ENCODE assay signal across 1 cellular context in the genomic region with DNA sequence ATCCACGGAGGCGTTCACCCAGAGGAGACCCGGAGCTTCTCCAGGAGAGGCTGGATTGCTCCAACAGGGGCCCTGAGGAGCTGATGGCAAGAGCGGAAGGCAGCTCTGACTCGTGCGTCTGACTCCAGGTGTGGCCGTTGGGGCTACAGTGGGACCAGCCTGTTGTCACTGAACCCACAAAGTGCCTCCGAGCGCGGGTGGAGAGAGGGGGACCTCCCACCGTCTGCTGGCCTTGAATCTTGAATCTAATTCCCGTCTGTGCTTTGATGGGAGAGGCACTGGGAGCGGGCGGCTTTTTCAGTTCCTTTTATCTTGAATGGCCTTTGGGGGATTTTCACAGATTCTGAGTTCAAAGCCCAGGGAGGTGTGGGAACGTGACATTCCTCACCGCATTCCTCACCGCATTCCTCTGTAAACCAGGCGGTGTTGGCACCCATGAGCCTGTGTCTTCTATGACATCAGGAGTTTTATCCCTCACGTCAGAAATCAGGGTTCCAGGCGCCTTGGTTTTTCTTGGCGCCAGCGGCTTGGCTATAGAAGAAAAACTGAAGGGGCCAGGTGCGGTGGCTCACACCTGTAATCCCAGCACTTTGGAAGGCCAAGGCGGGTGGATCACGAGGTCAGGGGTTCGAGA.
A peak's percentile ranks its signal among the peaks of the same experiment; 100 is the strongest.
TF ChIP-seq lines count a peak whose summit lies in the region.

No MANE protein-coding gene starts in this region.

TF ChIP-seq in HepG2, 621 proteins besides CTCF, POLR2A, EP300 and RAD21 (continued from another document and continues in another):
- TF ChIP-seq, protein P1, sequence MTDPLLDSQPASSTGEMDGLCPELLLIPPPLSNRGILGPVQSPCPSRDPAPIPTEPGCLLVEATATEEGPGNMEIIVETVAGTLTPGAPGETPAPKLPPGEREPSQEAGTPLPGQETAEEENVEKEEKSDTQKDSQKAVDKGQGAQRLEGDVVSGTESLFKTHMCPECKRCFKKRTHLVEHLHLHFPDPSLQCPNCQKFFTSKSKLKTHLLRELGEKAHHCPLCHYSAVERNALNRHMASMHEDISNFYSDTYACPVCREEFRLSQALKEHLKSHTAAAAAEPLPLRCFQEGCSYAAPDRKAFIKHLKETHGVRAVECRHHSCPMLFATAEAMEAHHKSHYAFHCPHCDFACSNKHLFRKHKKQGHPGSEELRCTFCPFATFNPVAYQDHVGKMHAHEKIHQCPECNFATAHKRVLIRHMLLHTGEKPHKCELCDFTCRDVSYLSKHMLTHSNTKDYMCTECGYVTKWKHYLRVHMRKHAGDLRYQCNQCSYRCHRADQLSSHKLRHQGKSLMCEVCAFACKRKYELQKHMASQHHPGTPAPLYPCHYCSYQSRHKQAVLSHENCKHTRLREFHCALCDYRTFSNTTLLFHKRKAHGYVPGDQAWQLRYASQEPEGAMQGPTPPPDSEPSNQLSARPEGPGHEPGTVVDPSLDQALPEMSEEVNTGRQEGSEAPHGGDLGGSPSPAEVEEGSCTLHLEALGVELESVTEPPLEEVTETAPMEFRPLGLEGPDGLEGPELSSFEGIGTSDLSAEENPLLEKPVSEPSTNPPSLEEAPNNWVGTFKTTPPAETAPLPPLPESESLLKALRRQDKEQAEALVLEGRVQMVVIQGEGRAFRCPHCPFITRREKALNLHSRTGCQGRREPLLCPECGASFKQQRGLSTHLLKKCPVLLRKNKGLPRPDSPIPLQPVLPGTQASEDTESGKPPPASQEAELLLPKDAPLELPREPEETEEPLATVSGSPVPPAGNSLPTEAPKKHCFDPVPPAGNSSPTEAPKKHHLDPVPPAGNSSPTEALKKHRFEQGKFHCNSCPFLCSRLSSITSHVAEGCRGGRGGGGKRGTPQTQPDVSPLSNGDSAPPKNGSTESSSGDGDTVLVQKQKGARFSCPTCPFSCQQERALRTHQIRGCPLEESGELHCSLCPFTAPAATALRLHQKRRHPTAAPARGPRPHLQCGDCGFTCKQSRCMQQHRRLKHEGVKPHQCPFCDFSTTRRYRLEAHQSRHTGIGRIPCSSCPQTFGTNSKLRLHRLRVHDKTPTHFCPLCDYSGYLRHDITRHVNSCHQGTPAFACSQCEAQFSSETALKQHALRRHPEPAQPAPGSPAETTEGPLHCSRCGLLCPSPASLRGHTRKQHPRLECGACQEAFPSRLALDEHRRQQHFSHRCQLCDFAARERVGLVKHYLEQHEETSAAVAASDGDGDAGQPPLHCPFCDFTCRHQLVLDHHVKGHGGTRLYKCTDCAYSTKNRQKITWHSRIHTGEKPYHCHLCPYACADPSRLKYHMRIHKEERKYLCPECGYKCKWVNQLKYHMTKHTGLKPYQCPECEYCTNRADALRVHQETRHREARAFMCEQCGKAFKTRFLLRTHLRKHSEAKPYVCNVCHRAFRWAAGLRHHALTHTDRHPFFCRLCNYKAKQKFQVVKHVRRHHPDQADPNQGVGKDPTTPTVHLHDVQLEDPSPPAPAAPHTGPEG (CRISPR knock-in tag; IDR thresholded peaks at IDR 0.05): no peak
- TF ChIP-seq ZNF616 (CRISPR knock-in tag; IDR thresholded peaks at IDR 0.05; ENCODE audit: low read depth): no peak
- no peak for TF ChIP-seq KDM4B (CRISPR knock-in tag; IDR thresholded peaks at IDR 0.05)
- no peak for TF ChIP-seq ATRX (CRISPR knock-in tag; IDR thresholded peaks at IDR 0.05; ENCODE audit: borderline replicate concordance)
- TF ChIP-seq KLF6 (CRISPR knock-in tag; IDR thresholded peaks at IDR 0.05): no peak
- no peak for TF ChIP-seq THYN1 (CRISPR knock-in tag; IDR thresholded peaks at IDR 0.05; ENCODE audit: borderline replicate concordance, low read depth)
- no peak for TF ChIP-seq TSC22D2 (CRISPR knock-in tag; IDR thresholded peaks at IDR 0.05; ENCODE audit: borderline replicate concordance)
- TF ChIP-seq, protein P2, sequence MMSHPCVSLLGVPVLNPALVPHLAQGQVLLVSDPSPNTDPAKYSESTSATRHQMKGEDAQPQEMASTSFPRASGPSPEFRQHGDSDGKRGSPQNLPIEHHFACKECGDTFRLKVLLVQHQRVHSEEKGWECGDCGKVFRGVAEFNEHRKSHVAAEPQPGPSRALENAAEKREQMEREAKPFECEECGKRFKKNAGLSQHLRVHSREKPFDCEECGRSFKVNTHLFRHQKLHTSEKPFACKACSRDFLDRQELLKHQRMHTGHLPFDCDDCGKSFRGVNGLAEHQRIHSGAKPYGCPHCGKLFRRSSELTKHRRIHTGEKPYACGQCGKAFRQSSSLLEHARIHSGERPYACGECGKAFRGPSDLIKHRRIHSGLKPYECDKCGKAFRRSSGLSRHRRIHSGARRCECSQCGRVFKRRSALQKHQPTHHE (CRISPR knock-in tag; IDR thresholded peaks at IDR 0.05; ENCODE audit: borderline replicate concordance): no peak
- no peak for TF ChIP-seq NFE2 (CRISPR knock-in tag; IDR thresholded peaks at IDR 0.05)
- peak; percentile 56 for TF ChIP-seq BCL6 (CRISPR knock-in tag; IDR thresholded peaks at IDR 0.05)
- TF ChIP-seq YY1 (IDR thresholded peaks at IDR 0.05; ENCODE audit: insufficient read depth, insufficient replicate concordance, low read depth, low read length): no peak
- TF ChIP-seq NFIC (IDR thresholded peaks at IDR 0.05; ENCODE audit: low read length): 0 out of 2 replicates have a peak, but pooled peaks have one; percentile 33
- no peak for TF ChIP-seq ZKSCAN1 (IDR thresholded peaks at IDR 0.05; ENCODE audit: low read length)
- TF ChIP-seq SRSF4 (IDR thresholded peaks at IDR 0.05; ENCODE audit: low read depth, low read length, poor library complexity, severe bottlenecking): no peak
- TF ChIP-seq, protein P3, sequence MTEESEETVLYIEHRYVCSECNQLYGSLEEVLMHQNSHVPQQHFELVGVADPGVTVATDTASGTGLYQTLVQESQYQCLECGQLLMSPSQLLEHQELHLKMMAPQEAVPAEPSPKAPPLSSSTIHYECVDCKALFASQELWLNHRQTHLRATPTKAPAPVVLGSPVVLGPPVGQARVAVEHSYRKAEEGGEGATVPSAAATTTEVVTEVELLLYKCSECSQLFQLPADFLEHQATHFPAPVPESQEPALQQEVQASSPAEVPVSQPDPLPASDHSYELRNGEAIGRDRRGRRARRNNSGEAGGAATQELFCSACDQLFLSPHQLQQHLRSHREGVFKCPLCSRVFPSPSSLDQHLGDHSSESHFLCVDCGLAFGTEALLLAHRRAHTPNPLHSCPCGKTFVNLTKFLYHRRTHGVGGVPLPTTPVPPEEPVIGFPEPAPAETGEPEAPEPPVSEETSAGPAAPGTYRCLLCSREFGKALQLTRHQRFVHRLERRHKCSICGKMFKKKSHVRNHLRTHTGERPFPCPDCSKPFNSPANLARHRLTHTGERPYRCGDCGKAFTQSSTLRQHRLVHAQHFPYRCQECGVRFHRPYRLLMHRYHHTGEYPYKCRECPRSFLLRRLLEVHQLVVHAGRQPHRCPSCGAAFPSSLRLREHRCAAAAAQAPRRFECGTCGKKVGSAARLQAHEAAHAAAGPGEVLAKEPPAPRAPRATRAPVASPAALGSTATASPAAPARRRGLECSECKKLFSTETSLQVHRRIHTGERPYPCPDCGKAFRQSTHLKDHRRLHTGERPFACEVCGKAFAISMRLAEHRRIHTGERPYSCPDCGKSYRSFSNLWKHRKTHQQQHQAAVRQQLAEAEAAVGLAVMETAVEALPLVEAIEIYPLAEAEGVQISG (CRISPR knock-in tag; IDR thresholded peaks at IDR 0.05): peak; percentile 58; the same call in 1 of the 2 replicates
- no peak for TF ChIP-seq ZNF44 (CRISPR knock-in tag; IDR thresholded peaks at IDR 0.05)
- no peak for TF ChIP-seq IKZF1 (IDR thresholded peaks at IDR 0.05)
- TF ChIP-seq, protein P4, sequence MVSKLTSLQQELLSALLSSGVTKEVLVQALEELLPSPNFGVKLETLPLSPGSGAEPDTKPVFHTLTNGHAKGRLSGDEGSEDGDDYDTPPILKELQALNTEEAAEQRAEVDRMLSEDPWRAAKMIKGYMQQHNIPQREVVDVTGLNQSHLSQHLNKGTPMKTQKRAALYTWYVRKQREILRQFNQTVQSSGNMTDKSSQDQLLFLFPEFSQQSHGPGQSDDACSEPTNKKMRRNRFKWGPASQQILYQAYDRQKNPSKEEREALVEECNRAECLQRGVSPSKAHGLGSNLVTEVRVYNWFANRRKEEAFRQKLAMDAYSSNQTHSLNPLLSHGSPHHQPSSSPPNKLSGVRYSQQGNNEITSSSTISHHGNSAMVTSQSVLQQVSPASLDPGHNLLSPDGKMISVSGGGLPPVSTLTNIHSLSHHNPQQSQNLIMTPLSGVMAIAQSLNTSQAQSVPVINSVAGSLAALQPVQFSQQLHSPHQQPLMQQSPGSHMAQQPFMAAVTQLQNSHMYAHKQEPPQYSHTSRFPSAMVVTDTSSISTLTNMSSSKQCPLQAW (CRISPR knock-in tag; IDR thresholded peaks at IDR 0.05): peak; percentile 61; the same call in 1 of the 2 replicates
- peak; percentile 35; the same call in 1 of the 2 replicates for TF ChIP-seq ZNF777 (CRISPR knock-in tag; IDR thresholded peaks at IDR 0.05)
- TF ChIP-seq MEIS1 (CRISPR knock-in tag; IDR thresholded peaks at IDR 0.05; ENCODE audit: borderline replicate concordance): peak; percentile 44; the same call in 1 of the 2 replicates
- TF ChIP-seq TCF7L2 (IDR thresholded peaks at IDR 0.05; ENCODE audit: low read depth, low read length): peak; percentile 79; the same call in 1 of the 2 replicates
- TF ChIP-seq RXRA (CRISPR knock-in tag; IDR thresholded peaks at IDR 0.05): peak; percentile 54; the same call in 1 of the 2 replicates
- no peak for TF ChIP-seq PRPF4 (IDR thresholded peaks at IDR 0.05; ENCODE audit: low read depth, low read length, poor library complexity, severe bottlenecking)
- peak; percentile 65 for TF ChIP-seq KDM6A (CRISPR knock-in tag; IDR thresholded peaks at IDR 0.05; ENCODE audit: low read depth)
- TF ChIP-seq, protein P5, sequence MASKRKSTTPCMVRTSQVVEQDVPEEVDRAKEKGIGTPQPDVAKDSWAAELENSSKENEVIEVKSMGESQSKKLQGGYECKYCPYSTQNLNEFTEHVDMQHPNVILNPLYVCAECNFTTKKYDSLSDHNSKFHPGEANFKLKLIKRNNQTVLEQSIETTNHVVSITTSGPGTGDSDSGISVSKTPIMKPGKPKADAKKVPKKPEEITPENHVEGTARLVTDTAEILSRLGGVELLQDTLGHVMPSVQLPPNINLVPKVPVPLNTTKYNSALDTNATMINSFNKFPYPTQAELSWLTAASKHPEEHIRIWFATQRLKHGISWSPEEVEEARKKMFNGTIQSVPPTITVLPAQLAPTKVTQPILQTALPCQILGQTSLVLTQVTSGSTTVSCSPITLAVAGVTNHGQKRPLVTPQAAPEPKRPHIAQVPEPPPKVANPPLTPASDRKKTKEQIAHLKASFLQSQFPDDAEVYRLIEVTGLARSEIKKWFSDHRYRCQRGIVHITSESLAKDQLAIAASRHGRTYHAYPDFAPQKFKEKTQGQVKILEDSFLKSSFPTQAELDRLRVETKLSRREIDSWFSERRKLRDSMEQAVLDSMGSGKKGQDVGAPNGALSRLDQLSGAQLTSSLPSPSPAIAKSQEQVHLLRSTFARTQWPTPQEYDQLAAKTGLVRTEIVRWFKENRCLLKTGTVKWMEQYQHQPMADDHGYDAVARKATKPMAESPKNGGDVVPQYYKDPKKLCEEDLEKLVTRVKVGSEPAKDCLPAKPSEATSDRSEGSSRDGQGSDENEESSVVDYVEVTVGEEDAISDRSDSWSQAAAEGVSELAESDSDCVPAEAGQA (IDR thresholded peaks at IDR 0.05; ENCODE audit: low read depth): peak; percentile 62
- TF ChIP-seq, protein P5 (CRISPR knock-in tag; IDR thresholded peaks at IDR 0.05; ENCODE audit: borderline replicate concordance): no peak
- TF ChIP-seq, protein P6, sequence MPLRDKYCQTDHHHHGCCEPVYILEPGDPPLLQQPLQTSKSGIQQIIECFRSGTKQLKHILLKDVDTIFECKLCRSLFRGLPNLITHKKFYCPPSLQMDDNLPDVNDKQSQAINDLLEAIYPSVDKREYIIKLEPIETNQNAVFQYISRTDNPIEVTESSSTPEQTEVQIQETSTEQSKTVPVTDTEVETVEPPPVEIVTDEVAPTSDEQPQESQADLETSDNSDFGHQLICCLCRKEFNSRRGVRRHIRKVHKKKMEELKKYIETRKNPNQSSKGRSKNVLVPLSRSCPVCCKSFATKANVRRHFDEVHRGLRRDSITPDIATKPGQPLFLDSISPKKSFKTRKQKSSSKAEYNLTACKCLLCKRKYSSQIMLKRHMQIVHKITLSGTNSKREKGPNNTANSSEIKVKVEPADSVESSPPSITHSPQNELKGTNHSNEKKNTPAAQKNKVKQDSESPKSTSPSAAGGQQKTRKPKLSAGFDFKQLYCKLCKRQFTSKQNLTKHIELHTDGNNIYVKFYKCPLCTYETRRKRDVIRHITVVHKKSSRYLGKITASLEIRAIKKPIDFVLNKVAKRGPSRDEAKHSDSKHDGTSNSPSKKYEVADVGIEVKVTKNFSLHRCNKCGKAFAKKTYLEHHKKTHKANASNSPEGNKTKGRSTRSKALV (CRISPR knock-in tag; IDR thresholded peaks at IDR 0.05): 0 out of 2 replicates have a peak, but pooled peaks have one; percentile 54
- no peak for TF ChIP-seq U2AF1 (optimal IDR thresholded peaks at IDR 0.05; ENCODE audit: low read depth, low read length)
- TF ChIP-seq, protein P7, sequence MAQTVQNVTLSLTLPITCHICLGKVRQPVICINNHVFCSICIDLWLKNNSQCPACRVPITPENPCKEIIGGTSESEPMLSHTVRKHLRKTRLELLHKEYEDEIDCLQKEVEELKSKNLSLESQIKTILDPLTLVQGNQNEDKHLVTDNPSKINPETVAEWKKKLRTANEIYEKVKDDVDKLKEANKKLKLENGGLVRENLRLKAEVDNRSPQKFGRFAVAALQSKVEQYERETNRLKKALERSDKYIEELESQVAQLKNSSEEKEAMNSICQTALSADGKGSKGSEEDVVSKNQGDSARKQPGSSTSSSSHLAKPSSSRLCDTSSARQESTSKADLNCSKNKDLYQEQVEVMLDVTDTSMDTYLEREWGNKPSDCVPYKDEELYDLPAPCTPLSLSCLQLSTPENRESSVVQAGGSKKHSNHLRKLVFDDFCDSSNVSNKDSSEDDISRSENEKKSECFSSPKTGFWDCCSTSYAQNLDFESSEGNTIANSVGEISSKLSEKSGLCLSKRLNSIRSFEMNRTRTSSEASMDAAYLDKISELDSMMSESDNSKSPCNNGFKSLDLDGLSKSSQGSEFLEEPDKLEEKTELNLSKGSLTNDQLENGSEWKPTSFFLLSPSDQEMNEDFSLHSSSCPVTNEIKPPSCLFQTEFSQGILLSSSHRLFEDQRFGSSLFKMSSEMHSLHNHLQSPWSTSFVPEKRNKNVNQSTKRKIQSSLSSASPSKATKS (CRISPR knock-in tag; IDR thresholded peaks at IDR 0.05): no peak
